Comparison of ENCODE assay signal across 14 cellular contexts in genomic region chr5:41435276-41435675, GRCh38.
DNase-seq lines count a peak whose midpoint lies in the region; ATAC-seq, FAIRE-seq and TF ChIP-seq lines count a peak whose summit lies in the region.
"Had no signal": no experiment of that assay in that cellular context is flagged by ENCODE, and none has a peak within 500 bp of the region (broad histone marks: within the 10 kb centered on the region; RNA-seq: fewer than 3 reads in every experiment).

No MANE protein-coding gene starts in this region.

- TF ChIP-seq CTCF in body of pancreas (IDR thresholded peaks at IDR 0.05): no peak
- TF ChIP-seq CTCF in left ventricle myocardium inferior (IDR thresholded peaks at IDR 0.05; ENCODE audit: borderline replicate concordance): no peak
- no peak for TF ChIP-seq CTCF in stomach (IDR thresholded peaks at IDR 0.05)

- H3K4me1 ChIP-seq in body of pancreas (peaks cover 48% of the 10 kb centered on the region), left ventricle myocardium inferior (peaks cover 60% of the 10 kb centered on the region), stomach (no peaks in the 10 kb centered on the region)
- H3K4me1 ChIP-seq: BLaER1 treated with 17β-estradiol and CSF1 and Interleukin-3, amounts not matched to agents 10 nM and 100 nM had no signal

- H3K36me3 ChIP-seq in body of pancreas (replicated peaks in 1 of 2; ENCODE audit: insufficient read depth in 1 of 2, low read depth in 2 of 2) (no peaks in the 10 kb centered on the region), left ventricle myocardium inferior (no peaks in the 10 kb centered on the region), stomach (no peaks in the 10 kb centered on the region)
- H3K36me3 ChIP-seq: BLaER1 treated with 17β-estradiol and CSF1 and Interleukin-3, amounts not matched to agents 10 nM and 100 nM had no signal

- 33 to 54% methylated on average over 1 of the region's 1 CpG for WGBS in body of pancreas, 2 donors
- WGBS in stomach, 5 donors: 20 to 63% (median 42%) methylated on average over 1 of the region's 1 CpG

- H3K4me3 ChIP-seq in body of pancreas: no peak overlapping the region
- no peak overlapping the region for H3K4me3 ChIP-seq in left ventricle myocardium inferior
- H3K4me3 ChIP-seq in stomach: no peak overlapping the region
- H3K4me3 ChIP-seq: BLaER1 treated with 17β-estradiol and CSF1 and Interleukin-3, amounts not matched to agents 10 nM and 100 nM; GM23248 had no signal

- no peak for DNase-seq in H54 (ENCODE audit: insufficient read length, low spot score)
- DNase-seq in body of pancreas: peak in 3 of 4 donors; percentile 16 to 30 (median 20)
- DNase-seq in left ventricle myocardium inferior: no peak
- DNase-seq in stomach: peak; percentile 41
- no peak for DNase-seq in SKM-1 treated with dmso at 0.1 percent for 144 hours (lab: John Stamatoyannopoulos, UW; ENCODE audit: unreplicated experiment)
- DNase-seq in middle frontal gyrus (ENCODE audit: extremely low spot score, low spot score): no peak
- DNase-seq: Calu3; CD8-positive, alpha-beta T cell; DMS79 treated with DMSO at 0.1 percent for 48 hours; GF-D8; GM23248; HCEC 1CT had no signal

- H3K27me3 ChIP-seq in body of pancreas: no peaks in the 10 kb centered on the region
- no peaks in the 10 kb centered on the region for H3K27me3 ChIP-seq in left ventricle myocardium inferior (ENCODE audit: low read depth)
- no peaks in the 10 kb centered on the region for H3K27me3 ChIP-seq in stomach
- H3K27me3 ChIP-seq: BLaER1 treated with 17β-estradiol and CSF1 and Interleukin-3, amounts not matched to agents 10 nM and 100 nM had no signal

- H3K27ac ChIP-seq in body of pancreas (no peak overlapping the region), left ventricle myocardium inferior (replicated peaks) (peak overlapping the region; percentile 54), stomach (no peak overlapping the region)
- H3K27ac ChIP-seq: BLaER1 treated with 17β-estradiol and CSF1 and Interleukin-3, amounts not matched to agents 10 nM and 100 nM; GM23248; HL-60 had no signal

- TF ChIP-seq POLR2A in H54 (IDR thresholded peaks at IDR 0.05; ENCODE audit: low read depth, low read length): no peak
- TF ChIP-seq POLR2A in body of pancreas (IDR thresholded peaks at IDR 0.05): no peak
- TF ChIP-seq POLR2A in stomach (IDR thresholded peaks at IDR 0.05): no peak

- intact Hi-C loops in body of pancreas (cut with DNase I): no loop called here
- intact Hi-C loops in left ventricle myocardium inferior (cut with micrococcal nuclease): no loop called here
- intact Hi-C loops in stomach (cut with DNase I; ENCODE audit: low total_unique reads): no loop called here

- H3K9me3 ChIP-seq in body of pancreas (no peaks in the 10 kb centered on the region), left ventricle myocardium inferior (replicated peaks) (no peaks in the 10 kb centered on the region), stomach (no peaks in the 10 kb centered on the region)
- H3K9me3 ChIP-seq: BLaER1 treated with 17β-estradiol and CSF1 and Interleukin-3, amounts not matched to agents 10 nM and 100 nM had no signal

- no peak for TF ChIP-seq EP300 in stomach (IDR thresholded peaks at IDR 0.05)

- FAIRE-seq in H54 (lab: Jason Lieb, UNC): peak; percentile 6

- ATAC-seq in body of pancreas: no peak
- ATAC-seq: CD8-positive, alpha-beta T cell had no signal

Comparison
In these comparisons a context has a peak if more than half of its experiments do, and no peak if none do; other contexts are left out.
1. DNase-seq: peak in body of pancreas (3 of 4) and stomach (single experiment); none in H54 (single experiment), left ventricle myocardium inferior (single experiment), SKM-1 treated with dmso at 0.1 percent for 144 hours (single experiment) and middle frontal gyrus (single experiment).